Comparison of ENCODE assay signal across 15 cellular contexts in genomic region chr4:125547842-125548241, GRCh38.
"Had no signal": no experiment of that assay in that cellular context is flagged by ENCODE, and none has a peak within 500 bp of the region (broad histone marks: within the 10 kb centered on the region; RNA-seq: fewer than 3 reads in every experiment).

No MANE protein-coding gene starts in this region.

- H3K9me3 ChIP-seq: mucosa of descending colon, uterus had no signal

- H3K36me3 ChIP-seq: brain microvascular endothelial cell, uterus had no signal

- ATAC-seq: left colon; mucosa of descending colon; naive thymus-derived CD8-positive, alpha-beta T cell; SK-N-SH treated with all-trans-retinoic acid at 6 μM for 48 hours had no signal

- H3K27me3 ChIP-seq: brain microvascular endothelial cell, uterus had no signal

- H3K4me3 ChIP-seq: lung, mucosa of descending colon, uterus had no signal

- H3K27ac ChIP-seq: brain microvascular endothelial cell, uterus had no signal

- DNase-seq: activated B cell treated with CpG ODN at 0.5 μM for 24 hours; activated CD4-positive, alpha-beta T cell treated with anti-CD3 and anti-CD28 coated beads, Interleukin-2, amount 10 ng/mL, durations not matched to agents 24 days and 14 days; activated CD8-positive, alpha-beta memory T cell treated with anti-CD3 and anti-CD28 coated beads for 24 hours; activated naive CD4-positive, alpha-beta T cell treated with anti-CD3 and anti-CD28 coated beads, Interleukin-2, amount 10 ng/mL, durations not matched to agents 7 days and 5 days; amniotic stem cell; brain microvascular endothelial cell; cerebellar nuclear complex; left colon; mucosa of descending colon; naive thymus-derived CD8-positive, alpha-beta T cell; stimulated activated CD4-positive, alpha-beta T cell treated with anti-CD3 and anti-CD28 coated beads, Interleukin-4, amount 100 ng/mL, for 1 hour; stimulated activated CD8-positive, alpha-beta memory T cell treated with anti-CD3 and anti-CD28 coated beads, Interleukin-4, amount 100 ng/mL, for 48 hours; uterus had no signal

- H3K4me1 ChIP-seq: uterus had no signal
